8 cellular contexts compared by ENCODE assay signal in genomic region chr5:75509956-75510355, GRCh38. TPM values are rescaled to one million over a fixed set of nuclear protein-coding genes. Genes with fewer than 3 reads are reported as not detected.
DNase-seq lines count a peak whose midpoint lies in the region; ATAC-seq and TF ChIP-seq lines count a peak whose summit lies in the region.

No MANE protein-coding gene starts in this region.

- ATAC-seq in SK-N-SH treated with all-trans-retinoic acid at 6 μM for 48 hours: no peak
- ATAC-seq in GM19324 (IDR thresholded peaks at IDR 0.05; ENCODE audit: low FRiP score, unreplicated experiment): no peak

- H3K27me3 ChIP-seq in SK-N-SH (ENCODE audit: insufficient read depth) (no peaks in the 10 kb centered on the region), SJSA1 (replicated peaks) (no peaks in the 10 kb centered on the region), fibroblast of lung (ENCODE audit: control insufficient read depth, insufficient read depth, low read length) (no peaks in the 10 kb centered on the region)

- CTCF ChIA-PET in SK-N-SH (lab: Yijun Ruan, JAX): interaction anchor here (0.9 to 1.6 kb wide), 3 partner anchors 60 to 173 kb away, joined by 3 to 9 read pairs (median 3); partner anchors contain the start of gene HMGCR

- POLR2A ChIA-PET in SK-N-SH (lab: Yijun Ruan, JAX): interaction anchor here (1.1 kb wide), 1 partner anchor 173 kb away, joined by 3 read pairs; the partner anchor contains the start of gene HMGCR

- TF ChIP-seq RAD21 in SK-N-SH (IDR thresholded peaks at IDR 0.05; ENCODE audit: low read length): no peak

- peaks cover 6 to 8% of the 10 kb centered on the region in 2 experiments for H3K36me3 ChIP-seq in SK-N-SH (replicated peaks in 1 of 2; ENCODE audit: control insufficient read depth in 1 of 2, insufficient read depth in 2 of 2, low read length in 1 of 2)
- peaks cover 10% of the 10 kb centered on the region for H3K36me3 ChIP-seq in SJSA1
- no peaks in the 10 kb centered on the region for H3K36me3 ChIP-seq in fibroblast of lung (ENCODE audit: control insufficient read depth, insufficient read depth, low read length)

- TF ChIP-seq EP300 in SK-N-SH (IDR thresholded peaks at IDR 0.05; ENCODE audit: borderline replicate concordance in 1 of 2, low read depth in 1 of 2, low read length in 1 of 2): no peak

- H3K9me3 ChIP-seq in SK-N-SH (no peaks in the 10 kb centered on the region), SJSA1 (replicated peaks) (no peaks in the 10 kb centered on the region), fibroblast of lung (ENCODE audit: control insufficient read depth, insufficient read depth, low read depth, low read length) (no peaks in the 10 kb centered on the region)

- peak overlapping the region; percentile 28 to 85; a peak in 3 of 4 replicates for H3K27ac ChIP-seq in SK-N-SH (ENCODE audit: low read depth in 2 of 2, low read length in 1 of 2)
- no peak overlapping the region for H3K27ac ChIP-seq in SJSA1
- peak overlapping the region; percentile 23 for H3K27ac ChIP-seq in fibroblast of lung (ENCODE audit: insufficient read depth, low read length)

- H3K9ac ChIP-seq in SK-N-SH (peak overlapping the region; percentile 79; the same call in 1 of the 2 replicates), fibroblast of lung (ENCODE audit: insufficient read depth, low read length) (no peak overlapping the region)

- H2AFZ ChIP-seq in SK-N-SH (ENCODE audit: low read depth) (no peak overlapping the region), fibroblast of lung (ENCODE audit: low read length) (no peak overlapping the region)

- peaks cover 3 to 6% of the 10 kb centered on the region in 2 experiments; a peak in 2 of 4 replicates for H3K4me1 ChIP-seq in SK-N-SH (ENCODE audit: control insufficient read depth in 1 of 2, insufficient read depth in 2 of 2, low read depth in 1 of 2, low read length in 1 of 2)
- peaks cover 22% of the 10 kb centered on the region for H3K4me1 ChIP-seq in SJSA1 (replicated peaks)
- H3K4me1 ChIP-seq in fibroblast of lung (ENCODE audit: control insufficient read depth, extremely low read depth, insufficient read depth, low read length): no peaks in the 10 kb centered on the region

- peak overlapping the region; percentile 85 to 98 for H3K4me3 ChIP-seq in SK-N-SH (ENCODE audit: low read depth in 2 of 2, low read length in 1 of 2)
- H3K4me3 ChIP-seq in SJSA1: peak overlapping the region; percentile 76
- peak overlapping the region; percentile 82 to 92 (median 84) for H3K4me3 ChIP-seq in fibroblast of lung (replicated peaks in 1 of 4; ENCODE audit: control extremely low read depth in 1 of 4, insufficient read depth in 1 of 4, low read depth in 3 of 4, low read length in 4 of 4)

- H4K20me1 ChIP-seq in SK-N-SH (ENCODE audit: insufficient read depth) (no peaks in the 10 kb centered on the region; the same call in 1 of the 2 replicates), fibroblast of lung (ENCODE audit: control insufficient read depth, extremely low read depth, insufficient read depth, low read length) (no peaks in the 10 kb centered on the region)

- H3K79me2 ChIP-seq in SK-N-SH (ENCODE audit: insufficient read depth) (peaks cover 89% of the 10 kb centered on the region), fibroblast of lung (ENCODE audit: control insufficient read depth, insufficient read depth, low read length) (peaks cover 77% of the 10 kb centered on the region)

- WGBS in SK-N-SH (ENCODE audit: low lambda C conversion rate): 0% methylated on average over 1 of the region's 1 CpG

- TF ChIP-seq CTCF in SK-N-SH (IDR thresholded peaks at IDR 0.05) (no peak), fibroblast of lung (conservative IDR thresholded peaks at IDR 0.05 in 1 of 2, IDR thresholded peaks at IDR 0.05 in 1 of 2; ENCODE audit: low read depth in 1 of 2, low read length in 2 of 2) (no peak)

- H3F3A ChIP-seq in SK-N-SH (replicated peaks; ENCODE audit: insufficient read depth): peaks cover 7% of the 10 kb centered on the region

- no peaks in the 10 kb centered on the region for H3K9me2 ChIP-seq in SK-N-SH

- H3K4me2 ChIP-seq in SK-N-SH: peak overlapping the region; percentile 83
- H3K4me2 ChIP-seq in fibroblast of lung (ENCODE audit: extremely low read depth, insufficient read depth, low read length): peak overlapping the region; percentile 81

- DNase-seq in SK-N-SH (peak; percentile 4), SJSA1 (ENCODE audit: low read depth in 1 of 2, low spot score in 2 of 2) (peak in 1 of 2 experiments; percentile 32), fibroblast of lung (ENCODE audit: low read depth in 2 of 2) (peak; percentile 52 to 79), pons (ENCODE audit: low spot score) (peak; percentile 58), NCI-H2227 (lab: John Stamatoyannopoulos, UW; ENCODE audit: unreplicated experiment) (no peak), NCI-H146 (lab: John Stamatoyannopoulos, UW) (no peak)

TF ChIP-seq in SK-N-SH, 30 proteins besides CTCF, POLR2A, EP300 and RAD21 (continues in another document):
- no peak for TF ChIP-seq YY1 (IDR thresholded peaks at IDR 0.05; ENCODE audit: low read depth)
- TF ChIP-seq, protein P1, sequence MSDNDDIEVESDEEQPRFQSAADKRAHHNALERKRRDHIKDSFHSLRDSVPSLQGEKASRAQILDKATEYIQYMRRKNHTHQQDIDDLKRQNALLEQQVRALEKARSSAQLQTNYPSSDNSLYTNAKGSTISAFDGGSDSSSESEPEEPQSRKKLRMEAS (IDR thresholded peaks at IDR 0.05; ENCODE audit: low read depth): no peak
- TF ChIP-seq, protein P2, sequence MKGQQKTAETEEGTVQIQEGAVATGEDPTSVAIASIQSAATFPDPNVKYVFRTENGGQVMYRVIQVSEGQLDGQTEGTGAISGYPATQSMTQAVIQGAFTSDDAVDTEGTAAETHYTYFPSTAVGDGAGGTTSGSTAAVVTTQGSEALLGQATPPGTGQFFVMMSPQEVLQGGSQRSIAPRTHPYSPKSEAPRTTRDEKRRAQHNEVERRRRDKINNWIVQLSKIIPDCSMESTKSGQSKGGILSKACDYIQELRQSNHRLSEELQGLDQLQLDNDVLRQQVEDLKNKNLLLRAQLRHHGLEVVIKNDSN (IDR thresholded peaks at IDR 0.05; ENCODE audit: borderline replicate concordance, low read depth): no peak
- no peak for TF ChIP-seq RXRA (IDR thresholded peaks at IDR 0.05; ENCODE audit: borderline replicate concordance, low read depth)
- TF ChIP-seq JUND (IDR thresholded peaks at IDR 0.05): no peak

TF ChIP-seq in SK-N-SH treated with all-trans-retinoic acid at 6 μM for 48 hours, 23 proteins besides CTCF, POLR2A, EP300 and RAD21 (continues in another document):
- no peak for TF ChIP-seq RARB (CRISPR knock-in tag; IDR thresholded peaks at IDR 0.05)
- no peak for TF ChIP-seq SNAI2 (CRISPR knock-in tag; IDR thresholded peaks at IDR 0.05)
- TF ChIP-seq ESRRG (CRISPR knock-in tag; IDR thresholded peaks at IDR 0.05): no peak
- TF ChIP-seq CSDC2 (CRISPR knock-in tag; IDR thresholded peaks at IDR 0.05): no peak
- no peak for TF ChIP-seq CREB5 (CRISPR knock-in tag; IDR thresholded peaks at IDR 0.05; ENCODE audit: low read depth)
- no peak for TF ChIP-seq TSHZ2 (CRISPR knock-in tag; IDR thresholded peaks at IDR 0.05)
- TF ChIP-seq ZNF565 (CRISPR knock-in tag; conservative IDR thresholded peaks at IDR 0.05; ENCODE audit: low read depth): no peak

RNA-seq across cellular contexts. Expression of gene CERT1, which starts 1.5 kb away (rescaled TPM):
- polyA plus RNA-seq in SK-N-SH (2012; rRNA removed) (4.5 and 5.3 TPM in 2 replicates), fibroblast of lung (16.7 and 18.0 TPM in 2 replicates)
- 6.6 and 7.3 TPM in 2 replicates for polyA plus RNA-seq in SK-N-SH (2012; cell fraction: cytosol; rRNA removed)
- 4.2 and 5.1 TPM in 2 replicates for polyA plus RNA-seq in SK-N-SH (2012; cell fraction: nucleus; rRNA removed)
- 16.1 and 16.7 TPM in 2 replicates for total RNA-seq in SJSA1 (2014; rRNA removed; shearing (Covaris generic))
- total RNA-seq in fibroblast of lung: 36.0 and 36.5 TPM in 2 replicates
- polyA plus RNA-seq in fibroblast of lung (2012): 24.2 and 28.2 TPM in 2 replicates
- polyA minus RNA-seq in fibroblast of lung (ENCODE audit: low replicate concordance): 21.9 and 40.9 TPM in 2 replicates

RNA-seq across cellular contexts. Expression of gene POLK, which starts 1.7 kb away (rescaled TPM):
- polyA plus RNA-seq in SK-N-SH (2012; rRNA removed) (5.5 and 8.2 TPM in 2 replicates), fibroblast of lung (24.7 and 32.0 TPM in 2 replicates)
- 7.7 and 9.5 TPM in 2 replicates for polyA plus RNA-seq in SK-N-SH (2012; cell fraction: cytosol; rRNA removed)
- 8.8 and 15.0 TPM in 2 replicates for polyA plus RNA-seq in SK-N-SH (2012; cell fraction: nucleus; rRNA removed)
- total RNA-seq in SJSA1 (2014; rRNA removed; shearing (Covaris generic)): 30.5 and 34.8 TPM in 2 replicates
- total RNA-seq in fibroblast of lung: 33.4 and 44.9 TPM in 2 replicates
- 11.5 and 15.5 TPM in 2 replicates for polyA plus RNA-seq in fibroblast of lung (2012)
- polyA minus RNA-seq in fibroblast of lung (ENCODE audit: low replicate concordance): 3.8 and 21.1 TPM in 2 replicates

Comparison
In these comparisons a context has a peak if more than half of its experiments do, and no peak if none do; other contexts are left out.
1. DNase-seq: peak in SK-N-SH (single experiment), fibroblast of lung (2 of 2) and pons (single experiment); none in NCI-H2227 (single experiment) and NCI-H146 (single experiment).
2. Peak in every context shown above with its lines, with median percentiles within 50 percentile points of each other: H3K4me3 ChIP-seq.